Comparison of ENCODE assay signal across 9 cellular contexts in the genomic region with DNA sequence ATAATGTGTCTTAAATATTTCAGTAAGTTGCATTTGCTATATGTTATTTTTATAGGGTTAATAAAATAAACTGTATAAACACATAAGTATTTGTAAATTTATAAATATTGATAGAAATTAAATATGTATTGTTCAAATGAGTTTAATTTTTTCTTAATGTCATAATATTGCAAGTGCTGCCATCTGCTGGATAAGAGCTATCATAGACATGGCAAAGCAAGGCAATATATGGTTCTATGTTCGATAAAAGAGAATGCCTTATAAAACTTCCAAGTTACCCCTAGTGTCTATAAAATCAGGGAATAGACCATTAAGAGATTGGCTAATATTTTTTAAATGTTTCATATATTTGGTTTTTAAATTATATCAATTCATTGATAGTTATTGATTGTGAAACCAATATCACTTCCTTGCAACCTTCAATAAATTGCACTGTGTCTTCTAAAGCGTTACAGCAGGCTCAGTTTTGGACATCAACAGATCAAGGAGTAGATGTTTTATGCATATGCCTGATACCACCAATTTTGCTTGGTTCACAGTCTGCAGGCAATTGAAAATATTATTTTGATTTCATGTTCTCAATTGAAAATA. TPM values are rescaled to one million over a fixed set of nuclear protein-coding genes. Genes with fewer than 3 reads are reported as not detected.
DNase-seq lines count a peak whose midpoint lies in the region; ATAC-seq and TF ChIP-seq lines count a peak whose summit lies in the region.
"Had no signal": no experiment of that assay in that cellular context is flagged by ENCODE, and none has a peak within 500 bp of the region (broad histone marks: within the 10 kb centered on the region; RNA-seq: fewer than 3 reads in every experiment).

No MANE protein-coding gene starts in this region.

- H3K27ac Mint-ChIP-seq in stimulated activated naive CD8-positive, alpha-beta T cell treated with anti-CD3 and anti-CD28 coated beads, Interleukin-15, amount 100 ng/mL, for 72 hours: no peak overlapping the region
- no peak overlapping the region for H3K27ac Mint-ChIP-seq in activated CD8-positive, alpha-beta memory T cell treated with anti-CD3 and anti-CD28 coated beads, Interleukin-2, amount 10 ng/mL, durations not matched to agents 7 days and 5 days

- H3K9me3 Mint-ChIP-seq in stimulated activated naive CD8-positive, alpha-beta T cell treated with anti-CD3 and anti-CD28 coated beads, Interleukin-15, amount 100 ng/mL, for 72 hours: no peaks in the 10 kb centered on the region
- no peaks in the 10 kb centered on the region for H3K9me3 Mint-ChIP-seq in activated CD8-positive, alpha-beta memory T cell treated with anti-CD3 and anti-CD28 coated beads, Interleukin-2, amount 10 ng/mL, durations not matched to agents 7 days and 5 days (ENCODE audit: low read depth)

- CTCF ChIA-PET in AG04450 (lab: Charles Lee): interaction anchor here (0.6 to 2.6 kb wide), 13 partner anchors 8 to 984 kb away, joined by 3 to 27 read pairs (median 4); a partner anchor contains a TSS
- CTCF ChIA-PET in activated CD8-positive, alpha-beta memory T cell treated with anti-CD3 and anti-CD28 coated beads, Interleukin-2, amount 10 ng/mL, durations not matched to agents 7 days and 5 days (lab: Charles Lee): no interaction called here

- H2AFZ ChIP-seq in osteoblast (ENCODE audit: low read length): no peak overlapping the region

- H3K4me2 ChIP-seq in osteoblast (ENCODE audit: insufficient read depth, low read length): no peak overlapping the region

- H3K27ac ChIP-seq in AG04450 (ENCODE audit: low read depth, low read length): no peak overlapping the region
- H3K27ac ChIP-seq in osteoblast (ENCODE audit: low read depth, low read length): no peak overlapping the region
- H3K27ac ChIP-seq: epithelial cell of prostate had no signal

- H3K4me3 Mint-ChIP-seq in stimulated activated naive CD8-positive, alpha-beta T cell treated with anti-CD3 and anti-CD28 coated beads, Interleukin-15, amount 100 ng/mL, for 72 hours: no peak overlapping the region
- no peak overlapping the region for H3K4me3 Mint-ChIP-seq in activated CD8-positive, alpha-beta memory T cell treated with anti-CD3 and anti-CD28 coated beads, Interleukin-2, amount 10 ng/mL, durations not matched to agents 7 days and 5 days

- TF ChIP-seq CTCF in AG04450 (IDR thresholded peaks at IDR 0.05; ENCODE audit: low read depth, low read length) (peak; percentile 73), GM13976 (IDR thresholded peaks at IDR 0.05; ENCODE audit: borderline replicate concordance, control extremely low read depth, extremely low read depth, insufficient read depth, missing control alignments) (peak; percentile 45), choroid plexus epithelial cell (conservative IDR thresholded peaks at IDR 0.05; ENCODE audit: low read depth, low read length) (peak; percentile 69), osteoblast (IDR thresholded peaks at IDR 0.05; ENCODE audit: extremely low read depth, low read depth, low read length) (peak; percentile 62)

- H3K27me3 Mint-ChIP-seq in stimulated activated naive CD8-positive, alpha-beta T cell treated with anti-CD3 and anti-CD28 coated beads, Interleukin-15, amount 100 ng/mL, for 72 hours: no peaks in the 10 kb centered on the region
- no peaks in the 10 kb centered on the region for H3K27me3 Mint-ChIP-seq in activated CD8-positive, alpha-beta memory T cell treated with anti-CD3 and anti-CD28 coated beads, Interleukin-2, amount 10 ng/mL, durations not matched to agents 7 days and 5 days

- no peaks in the 10 kb centered on the region for H3K4me1 ChIP-seq in osteoblast (ENCODE audit: insufficient read depth, low read length)

- peak; percentile 2 for DNase-seq in AG04450 (ENCODE audit: low read depth, low spot score)
- peak; percentile 13 for DNase-seq in GM13976 (ENCODE audit: low spot score)
- DNase-seq in M059J (ENCODE audit: low read depth): peak; percentile 3
- peak; percentile 51 for DNase-seq in choroid plexus epithelial cell (ENCODE audit: low read depth)
- DNase-seq in osteoblast (ENCODE audit: insufficient read length, low spot score, missing footprints): no peak
- DNase-seq in stimulated activated naive CD8-positive, alpha-beta T cell treated with anti-CD3 and anti-CD28 coated beads, Interleukin-15, amount 100 ng/mL, for 72 hours: no peak
- no peak for DNase-seq in activated CD8-positive, alpha-beta memory T cell treated with anti-CD3 and anti-CD28 coated beads, Interleukin-2, amount 10 ng/mL, durations not matched to agents 7 days and 5 days

- no peaks in the 10 kb centered on the region for H3K36me3 Mint-ChIP-seq in activated CD8-positive, alpha-beta memory T cell treated with anti-CD3 and anti-CD28 coated beads, Interleukin-2, amount 10 ng/mL, durations not matched to agents 7 days and 5 days

- H3K9me3 ChIP-seq in AG04450 (ENCODE audit: control insufficient read depth, insufficient read depth, low read length): no peaks in the 10 kb centered on the region
- H3K9me3 ChIP-seq in osteoblast (ENCODE audit: low read depth, low read length): no peaks in the 10 kb centered on the region

- no peaks in the 10 kb centered on the region for H3K36me3 ChIP-seq in osteoblast (ENCODE audit: insufficient read depth, low read length)

- H4K20me1 ChIP-seq in osteoblast (ENCODE audit: insufficient read depth, low read length): no peaks in the 10 kb centered on the region

- H3K4me3 ChIP-seq in AG04450 (ENCODE audit: low read depth, low read length): no peak overlapping the region
- H3K4me3 ChIP-seq in choroid plexus epithelial cell (ENCODE audit: low read depth, low read length): no peak overlapping the region
- no peak overlapping the region for H3K4me3 ChIP-seq in osteoblast (ENCODE audit: insufficient read depth, low read length)

- no peaks in the 10 kb centered on the region for H3K79me2 ChIP-seq in osteoblast (ENCODE audit: insufficient read depth, low read length)

- no peaks in the 10 kb centered on the region for H3K4me1 Mint-ChIP-seq in stimulated activated naive CD8-positive, alpha-beta T cell treated with anti-CD3 and anti-CD28 coated beads, Interleukin-15, amount 100 ng/mL, for 72 hours
- no peaks in the 10 kb centered on the region for H3K4me1 Mint-ChIP-seq in activated CD8-positive, alpha-beta memory T cell treated with anti-CD3 and anti-CD28 coated beads, Interleukin-2, amount 10 ng/mL, durations not matched to agents 7 days and 5 days

- H3K27me3 ChIP-seq in AG04450 (ENCODE audit: control insufficient read depth, insufficient read depth, low read length) (no peaks in the 10 kb centered on the region), osteoblast (ENCODE audit: insufficient read depth, low read length) (no peaks in the 10 kb centered on the region)

- no peak for ATAC-seq in stimulated activated naive CD8-positive, alpha-beta T cell treated with anti-CD3 and anti-CD28 coated beads, Interleukin-15, amount 100 ng/mL, for 72 hours
- ATAC-seq in activated CD8-positive, alpha-beta memory T cell treated with anti-CD3 and anti-CD28 coated beads, Interleukin-2, amount 10 ng/mL, durations not matched to agents 7 days and 5 days: no peak
- ATAC-seq in GM19324 (IDR thresholded peaks at IDR 0.05; ENCODE audit: low FRiP score, unreplicated experiment): no peak

- POLR2A ChIA-PET in AG04450 (lab: Yijun Ruan, JAX): no interaction called here

- in situ Hi-C loops in GM13976 (cut with MboI; ENCODE audit: low sequenced_read_pairs, unreplicated experiment): no loop called here

RNA-seq across cellular contexts. Expression of a gene that starts 29.0 kb away (rescaled TPM):
- polyA plus RNA-seq in AG04450 (2011; rRNA removed): 13.2 and 24.2 TPM in 2 replicates
- polyA minus RNA-seq in AG04450 (2011; rRNA and poly(A)+ RNA removed): 7.0 and 17.2 TPM in 2 replicates
- total RNA-seq in M059J (2014; rRNA removed; shearing (Covaris generic)): 0.44 and 3.2 TPM in 2 replicates
- under 0.01 and 0.29 TPM in 2 replicates for total RNA-seq in osteoblast
- not detected for total RNA-seq in activated CD8-positive, alpha-beta memory T cell treated with anti-CD3 and anti-CD28 coated beads, Interleukin-2, amount 10 ng/mL, durations not matched to agents 7 days and 5 days

Comparison
In these comparisons a context has a peak if more than half of its experiments do, and no peak if none do; other contexts are left out.
1. DNase-seq: peak in AG04450 (single experiment), GM13976 (single experiment), M059J (single experiment) and choroid plexus epithelial cell (single experiment); none in osteoblast (single experiment), stimulated activated naive CD8-positive, alpha-beta T cell treated with anti-CD3 and anti-CD28 coated beads, Interleukin-15, amount 100 ng/mL, for 72 hours (0 of 2) and activated CD8-positive, alpha-beta memory T cell treated with anti-CD3 and anti-CD28 coated beads, Interleukin-2, amount 10 ng/mL, durations not matched to agents 7 days and 5 days (single experiment).
2. Peak in every context shown above with its lines, with median percentiles within 50 percentile points of each other: CTCF ChIP-seq.